24 cellular contexts compared by ENCODE assay signal in genomic region chr16:71734511-71734910, GRCh38.
"Had no signal": no experiment of that assay in that cellular context is flagged by ENCODE, and none has a peak within 500 bp of the region (broad histone marks: within the 10 kb centered on the region; RNA-seq: fewer than 3 reads in every experiment).

No MANE protein-coding gene starts in this region.

- FAIRE-seq: islet of Langerhans had no signal

- H3K9me3 Mint-ChIP-seq: activated T-helper 17 cell treated with anti-CD3 and anti-CD28 coated beads, Interleukin-2, amount 50 U/mL, for 72 hours; stimulated activated naive CD8-positive, alpha-beta T cell treated with anti-CD3 and anti-CD28 coated beads, Interleukin-15, Interleukin-2, amounts not matched to agents 100 ng/mL and 50 ng/mL, for 24 hours; T-helper 2 cell treated with Interferon-gamma antibody and Interleukin-4, amounts not matched to agents 5 μg/mL and 100 μg/mL, for 36 hours had no signal

- H3K4me3 ChIP-seq: adrenal gland, ascending aorta, esophagus squamous epithelium, gastrocnemius medialis, mucosa of descending colon, psoas muscle, tibial nerve, vagina had no signal

- H3K27me3 ChIP-seq: adrenal gland, ascending aorta, esophagus squamous epithelium, gastrocnemius medialis, tibial nerve, vagina had no signal

- H3K27me3 Mint-ChIP-seq: activated naive CD8-positive, alpha-beta T cell; activated T-helper 17 cell treated with anti-CD3 and anti-CD28 coated beads, Interleukin-2, amount 50 U/mL, for 72 hours; stimulated activated naive CD8-positive, alpha-beta T cell treated with anti-CD3 and anti-CD28 coated beads, Interleukin-15, Interleukin-2, amounts not matched to agents 100 ng/mL and 50 ng/mL, for 24 hours had no signal

- H3K4me1 Mint-ChIP-seq: activated T-helper 17 cell treated with anti-CD3 and anti-CD28 coated beads, Interleukin-2, amount 50 U/mL, for 72 hours had no signal

- H3K27ac Mint-ChIP-seq: activated CD8-positive, alpha-beta T cell treated with anti-CD3 and anti-CD28 coated beads, Interleukin-2, amount 10 ng/mL, durations not matched to agents 7 days and 5 days; activated naive CD8-positive, alpha-beta T cell; activated T-helper 17 cell treated with anti-CD3 and anti-CD28 coated beads, Interleukin-2, amount 50 U/mL, for 72 hours; stimulated activated naive CD8-positive, alpha-beta T cell treated with anti-CD3 and anti-CD28 coated beads, Interleukin-15, Interleukin-2, amounts not matched to agents 100 ng/mL and 50 ng/mL, for 24 hours; T-helper 2 cell treated with Interferon-gamma antibody and Interleukin-4, amounts not matched to agents 5 μg/mL and 100 μg/mL, for 36 hours had no signal

- H3K4me1 ChIP-seq: adrenal gland, ascending aorta, esophagus squamous epithelium, psoas muscle, tibial nerve, vagina had no signal

- H3K9me3 ChIP-seq: adrenal gland, ascending aorta, esophagus squamous epithelium, gastrocnemius medialis, mucosa of descending colon, psoas muscle, tibial nerve, vagina had no signal

- H3K27ac ChIP-seq: adrenal gland, ascending aorta, esophagus squamous epithelium, gastrocnemius medialis, psoas muscle, tibial nerve, vagina, VCaP had no signal

- H3K4me3 Mint-ChIP-seq: activated CD8-positive, alpha-beta T cell treated with anti-CD3 and anti-CD28 coated beads, Interleukin-2, amount 10 ng/mL, durations not matched to agents 7 days and 5 days; activated naive CD8-positive, alpha-beta T cell; activated T-helper 17 cell treated with anti-CD3 and anti-CD28 coated beads, Interleukin-2, amount 50 U/mL, for 72 hours; stimulated activated naive CD8-positive, alpha-beta T cell treated with anti-CD3 and anti-CD28 coated beads, Interleukin-15, Interleukin-2, amounts not matched to agents 100 ng/mL and 50 ng/mL, for 24 hours; T-helper 2 cell treated with Interferon-gamma antibody and Interleukin-4, amounts not matched to agents 5 μg/mL and 100 μg/mL, for 36 hours had no signal

- DNase-seq: activated CD4-positive, alpha-beta T cell treated with anti-CD3 and anti-CD28 coated beads, Interleukin-2, amount 50 U/mL, for 1 hour; activated CD4-positive, CD25-positive, alpha-beta regulatory T cell treated with anti-CD3 and anti-CD28 coated beads, Interleukin-2, amount 50 U/mL, for 72 hours; activated CD8-positive, alpha-beta T cell treated with anti-CD3 and anti-CD28 coated beads, Interleukin-2, amount 10 ng/mL, durations not matched to agents 7 days and 5 days; activated naive CD4-positive, alpha-beta T cell; adrenal gland; central memory CD4-positive, alpha-beta T cell; dermis blood vessel endothelial cell; esophagus squamous epithelium; gastrocnemius medialis; mesenchymal stem cell; mucosa of descending colon; psoas muscle; right cardiac atrium; stimulated activated CD4-positive, alpha-beta T cell treated with anti-CD3 and anti-CD28 coated beads, Interleukin-4, amount 100 ng/mL, for 24 hours; substantia nigra had no signal
